Comparison of ENCODE assay signal across 9 cellular contexts in genomic region chr7:104156842-104157277, GRCh38. TPM values are rescaled to one million over a fixed set of nuclear protein-coding genes. Genes with fewer than 3 reads are reported as not detected.
A peak's percentile ranks its signal among the peaks of the same experiment; 100 is the strongest.
DNase-seq lines count a peak whose midpoint lies in the region; ATAC-seq, FAIRE-seq and TF ChIP-seq lines count a peak whose summit lies in the region.
"Had no signal": no experiment of that assay in that cellular context is flagged by ENCODE, and none has a peak within 500 bp of the region (broad histone marks: within the 10 kb centered on the region; RNA-seq: fewer than 3 reads in every experiment).

No MANE protein-coding gene starts in this region.

- peaks cover 7% of the 10 kb centered on the region for H3K36me3 Mint-ChIP-seq in activated CD4-positive, alpha-beta memory T cell treated with anti-CD3 and anti-CD28 coated beads, Interleukin-2, amount 10 ng/mL, durations not matched to agents 7 days and 5 days (ENCODE audit: low read depth)

- FAIRE-seq in G401.6 (lab: Jason Lieb, UNC): peak; percentile 93
- no peak for FAIRE-seq in HTR-8/SVneo (lab: Jason Lieb, UNC)

- H3F3A ChIP-seq in SU-DHL-6 (ENCODE audit: insufficient read depth): peaks cover 11% of the 10 kb centered on the region; the same call in 1 of the 2 replicates

- H3K4me3 ChIP-seq in SU-DHL-6 (ENCODE audit: insufficient read depth, low read length, poor library complexity, severe bottlenecking): no peak overlapping the region
- H3K4me3 ChIP-seq: SK-N-MC had no signal

- CTCF ChIA-PET in activated CD4-positive, alpha-beta memory T cell treated with anti-CD3 and anti-CD28 coated beads, Interleukin-2, amount 10 ng/mL, durations not matched to agents 7 days and 5 days (lab: Charles Lee): no interaction called here

- peaks cover 33% of the 10 kb centered on the region for H3K36me3 ChIP-seq in SU-DHL-6 (ENCODE audit: low read length)

- H3K27ac ChIP-seq in SU-DHL-6 (ENCODE audit: low read depth, low read length): no peak overlapping the region
- H3K27ac ChIP-seq: SK-N-MC had no signal

- no peak overlapping the region for H2AFZ ChIP-seq in SU-DHL-6 (ENCODE audit: low read depth, low read length, severe bottlenecking)

- DNase-seq in MV-4-11 (lab: John Stamatoyannopoulos, UW) (peak; percentile 1), inferior parietal cortex (ENCODE audit: extremely low spot score) (peak; percentile 64), HTR-8/SVneo (ENCODE audit: insufficient read length, low spot score) (no peak)
- DNase-seq in activated CD4-positive, alpha-beta memory T cell treated with anti-CD3 and anti-CD28 coated beads, Interleukin-2, amount 10 ng/mL, durations not matched to agents 7 days and 5 days: no peak

- H3K4me2 ChIP-seq in SU-DHL-6 (ENCODE audit: low read depth, low read length, poor library complexity, severe bottlenecking): no peak overlapping the region

- TF ChIP-seq CTCF in SU-DHL-6 (IDR thresholded peaks at IDR 0.05; ENCODE audit: insufficient read depth, low read length, poor library complexity, severe bottlenecking): peak; percentile 75

- H3K4me1 Mint-ChIP-seq in activated CD4-positive, alpha-beta memory T cell treated with anti-CD3 and anti-CD28 coated beads, Interleukin-2, amount 10 ng/mL, durations not matched to agents 7 days and 5 days: no peaks in the 10 kb centered on the region

- H3K9me3 Mint-ChIP-seq in activated CD4-positive, alpha-beta memory T cell treated with anti-CD3 and anti-CD28 coated beads, Interleukin-2, amount 10 ng/mL, durations not matched to agents 7 days and 5 days: no peaks in the 10 kb centered on the region

- H3K9me3 ChIP-seq in SU-DHL-6 (ENCODE audit: insufficient read depth, low read length): no peaks in the 10 kb centered on the region

- no peaks in the 10 kb centered on the region for H3K9me2 ChIP-seq in SU-DHL-6 (replicated peaks; ENCODE audit: insufficient read depth, low read length)

- no peak overlapping the region for H3K27ac Mint-ChIP-seq in activated CD4-positive, alpha-beta memory T cell treated with anti-CD3 and anti-CD28 coated beads, Interleukin-2, amount 10 ng/mL, durations not matched to agents 7 days and 5 days

- POLR2A ChIA-PET in activated CD4-positive, alpha-beta memory T cell treated with anti-CD3 and anti-CD28 coated beads, Interleukin-2, amount 10 ng/mL, durations not matched to agents 7 days and 5 days (lab: Charles Lee): no interaction called here

- no peak for ATAC-seq in HG03457 (IDR thresholded peaks at IDR 0.05; ENCODE audit: unreplicated experiment)
- no peak for ATAC-seq in GM18858 (IDR thresholded peaks at IDR 0.05; ENCODE audit: unreplicated experiment)

- no peaks in the 10 kb centered on the region for H3K27me3 Mint-ChIP-seq in activated CD4-positive, alpha-beta memory T cell treated with anti-CD3 and anti-CD28 coated beads, Interleukin-2, amount 10 ng/mL, durations not matched to agents 7 days and 5 days

- no peak overlapping the region for H3K9ac ChIP-seq in SU-DHL-6 (ENCODE audit: low read length)

- no peaks in the 10 kb centered on the region for H3K27me3 ChIP-seq in SU-DHL-6 (ENCODE audit: low read length)

- no peaks in the 10 kb centered on the region; the same call in 1 of the 2 replicates for H4K20me1 ChIP-seq in SU-DHL-6 (ENCODE audit: low read depth, low read length)

- H3K79me2 ChIP-seq in SU-DHL-6 (ENCODE audit: insufficient read depth, low read length): no peaks in the 10 kb centered on the region; the same call in 1 of the 2 replicates

- H3K4me3 Mint-ChIP-seq in activated CD4-positive, alpha-beta memory T cell treated with anti-CD3 and anti-CD28 coated beads, Interleukin-2, amount 10 ng/mL, durations not matched to agents 7 days and 5 days: no peak overlapping the region

RNA-seq across cellular contexts. Expression of gene ORC5, which starts 51.0 kb away (rescaled TPM):
- total RNA-seq in activated CD4-positive, alpha-beta memory T cell treated with anti-CD3 and anti-CD28 coated beads, Interleukin-2, amount 10 ng/mL, durations not matched to agents 7 days and 5 days: 10 to 100 TPM; 20.0 to 21.2 TPM

Comparison
In these comparisons a context has a peak if more than half of its experiments do, and no peak if none do; other contexts are left out.
1. DNase-seq: peak in MV-4-11 (single experiment) and inferior parietal cortex (single experiment); none in activated CD4-positive, alpha-beta memory T cell treated with anti-CD3 and anti-CD28 coated beads, Interleukin-2, amount 10 ng/mL, durations not matched to agents 7 days and 5 days (single experiment) and HTR-8/SVneo (single experiment).